In the genomic region with DNA sequence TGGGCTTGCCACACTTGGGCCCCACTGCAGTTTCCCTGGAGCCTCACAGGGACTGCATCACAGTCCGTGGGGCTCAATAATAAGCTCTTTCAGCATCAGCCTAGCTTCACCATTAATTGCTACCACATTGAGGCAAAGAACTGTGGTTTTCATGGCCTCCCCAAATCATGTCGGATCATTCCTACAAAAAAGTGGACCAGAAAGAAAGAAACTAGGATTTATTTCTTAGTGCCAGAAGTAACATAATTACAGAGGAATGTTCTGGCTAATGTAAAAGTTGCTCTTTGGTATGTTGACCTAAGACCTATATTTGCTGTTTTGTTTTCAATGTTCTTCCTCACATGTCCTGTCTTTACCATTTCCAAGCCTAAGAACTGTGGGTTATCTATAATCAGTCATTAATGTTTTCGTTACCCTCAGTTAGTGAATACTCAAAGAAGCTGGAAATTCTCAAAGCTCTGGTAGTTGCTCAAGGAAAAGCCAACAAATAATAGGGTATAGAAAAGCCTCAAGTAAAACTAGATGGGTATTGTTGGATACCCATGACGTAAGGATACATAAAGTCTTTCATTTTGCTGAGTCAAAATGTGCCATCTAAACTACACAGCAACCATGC, we compare ENCODE assay signal across 22 cellular contexts.
DNase-seq lines count a peak whose midpoint lies in the region; ATAC-seq, FAIRE-seq and TF ChIP-seq lines count a peak whose summit lies in the region.
"Had no signal": no experiment of that assay in that cellular context is flagged by ENCODE, and none has a peak within 500 bp of the region (broad histone marks: within the 10 kb centered on the region; RNA-seq: fewer than 3 reads in every experiment).

No MANE protein-coding gene starts in this region.

- no peak overlapping the region for H3K4me3 Mint-ChIP-seq in mesothelial cell of epicardium
- H3K4me3 Mint-ChIP-seq: activated naive CD8-positive, alpha-beta T cell; brain; dendritic cell treated with granulocyte-macrophage colony-stimulating factor and Interleukin-4, amounts not matched to agents 40 ng/mL and 50 ng/mL, for 4 days; neural progenitor cell had no signal

- FAIRE-seq in endometrium (lab: Jason Lieb, UNC) = peak; percentile 15
- FAIRE-seq: A204.1, H1 had no signal

- peak overlapping the region; percentile 44 for H3K27ac Mint-ChIP-seq in mesothelial cell of epicardium
- H3K27ac Mint-ChIP-seq: activated naive CD8-positive, alpha-beta T cell; brain; dendritic cell treated with granulocyte-macrophage colony-stimulating factor and Interleukin-4, amounts not matched to agents 40 ng/mL and 50 ng/mL, for 4 days; neural progenitor cell had no signal

- H3K9me3 Mint-ChIP-seq in mesothelial cell of epicardium = peaks cover 19% of the 10 kb centered on the region

- DNase-seq in AG08395 (ENCODE audit: low spot score) (peak; percentile 62), HCEC 1CT (peak; percentile 39), mesothelial cell of epicardium (ENCODE audit: low spot score in 2 of 2, unreplicated experiment in 2 of 2) (no peak), NCI-H526 (lab: John Stamatoyannopoulos, UW) (no peak), activated gamma-delta T cell (lab: John Stamatoyannopoulos, UW) (no peak), left ventricle myocardium superior (no peak)
- DNase-seq: activated CD4-positive, alpha-beta T cell treated with anti-CD3 and anti-CD28 coated beads for 4 hours; DMS 273 treated with DMSO at 0.1 percent for 48 hours; mucosa of descending colon; NCI-H187 treated with DMSO at 0.1 percent for 48 hours; NCI-H774; spleen; stimulated activated CD8-positive, alpha-beta memory T cell treated with anti-CD3 and anti-CD28 coated beads, Interleukin-4, amount 100 ng/mL, for 48 hours had no signal

- TF ChIP-seq CTCF in mesothelial cell of epicardium (IDR thresholded peaks at IDR 0.05; ENCODE audit: unreplicated experiment) = no peak

- ATAC-seq in left ventricle myocardium superior = no peak
- ATAC-seq in GM21390 (IDR thresholded peaks at IDR 0.05; ENCODE audit: unreplicated experiment) = no peak
- ATAC-seq: mucosa of descending colon, Right ventricle myocardium inferior had no signal

- intact Hi-C loops in left ventricle myocardium superior (cut with micrococcal nuclease) = no loop called here

- H3K36me3 Mint-ChIP-seq in mesothelial cell of epicardium = peaks cover 2% of the 10 kb centered on the region
- H3K36me3 Mint-ChIP-seq: neural progenitor cell had no signal

- H3K27me3 Mint-ChIP-seq in mesothelial cell of epicardium (ENCODE audit: low read depth) = peaks cover 45% of the 10 kb centered on the region
- H3K27me3 Mint-ChIP-seq: activated naive CD8-positive, alpha-beta T cell; brain; dendritic cell treated with granulocyte-macrophage colony-stimulating factor and Interleukin-4, amounts not matched to agents 40 ng/mL and 50 ng/mL, for 4 days had no signal

- H3K4me1 Mint-ChIP-seq in mesothelial cell of epicardium = peaks cover 30% of the 10 kb centered on the region
- H3K4me1 Mint-ChIP-seq: brain, neural progenitor cell had no signal

Comparison
In these comparisons a context has a peak if more than half of its experiments do, and no peak if none do; other contexts are left out.
1. DNase-seq: peak in AG08395 (single experiment) and HCEC 1CT (single experiment); none in mesothelial cell of epicardium (0 of 2), NCI-H526 (0 of 2), activated gamma-delta T cell (single experiment) and left ventricle myocardium superior (single experiment).